In the genomic region with DNA sequence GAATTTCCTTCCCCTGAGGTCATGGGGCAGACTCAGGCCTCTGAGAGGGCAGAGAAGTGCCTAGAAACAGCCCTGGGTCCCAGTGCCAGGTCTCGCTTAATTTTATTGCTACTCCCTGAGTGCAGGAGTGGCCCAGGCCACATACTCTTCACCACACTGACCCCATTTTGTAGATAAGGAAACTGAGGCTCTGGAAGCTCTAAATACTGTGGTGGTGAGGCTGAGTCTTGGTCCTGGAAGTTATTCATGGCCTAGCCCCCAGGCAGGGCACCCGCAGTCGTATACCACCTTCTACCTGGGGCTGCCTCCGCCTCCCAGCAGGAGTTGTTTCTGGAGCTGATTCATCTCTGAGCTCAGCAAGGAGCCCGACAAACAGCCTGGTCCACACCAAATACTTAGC, we compare ENCODE assay signal across 36 cellular contexts. TPM values are rescaled to one million over a fixed set of nuclear protein-coding genes. Genes with fewer than 3 reads are reported as not detected.
"Had no signal": no experiment of that assay in that cellular context is flagged by ENCODE, and none has a peak within 500 bp of the region (broad histone marks: within the 10 kb centered on the region; RNA-seq: fewer than 3 reads in every experiment).

No MANE protein-coding gene starts in this region.

- H3K4me3 ChIP-seq: body of pancreas, colonic mucosa, esophagus squamous epithelium, gastroesophageal sphincter, heart right ventricle had no signal

- H3K27me3 ChIP-seq: body of pancreas, colonic mucosa had no signal

- H3K9me3 ChIP-seq: body of pancreas, colonic mucosa, esophagus squamous epithelium, gastroesophageal sphincter, heart right ventricle had no signal

- H3K36me3 ChIP-seq: colonic mucosa, esophagus squamous epithelium, gastroesophageal sphincter, heart right ventricle had no signal

- H3K27ac ChIP-seq: body of pancreas, colonic mucosa, epithelial cell of prostate, esophagus squamous epithelium, gastroesophageal sphincter, heart right ventricle had no signal

- DNase-seq: activated CD4-positive, alpha-beta memory T cell treated with anti-CD3 and anti-CD28 coated beads for 36 hours; activated CD4-positive, alpha-beta T cell treated with anti-CD3 and anti-CD28 coated beads for 36 hours; activated CD4-positive, alpha-beta T cell treated with anti-CD3 and anti-CD28 coated beads, Interleukin-2, amount 10 ng/mL, durations not matched to agents 24 days and 14 days; activated CD4-positive, CD25-positive, alpha-beta regulatory T cell; activated CD4-positive, CD25-positive, alpha-beta regulatory T cell treated with anti-CD3 and anti-CD28 coated beads, Interleukin-2, amount 50 U/mL, for 72 hours; activated CD8-positive, alpha-beta memory T cell treated with anti-CD3 and anti-CD28 coated beads, Interleukin-2, amount 10 ng/mL, durations not matched to agents 7 days and 5 days; activated CD8-positive, alpha-beta memory T cell treated with anti-CD3 and anti-CD28 coated beads, Interleukin-2, amount 50 U/mL, for 4 hours; activated CD8-positive, alpha-beta T cell treated with anti-CD3 and anti-CD28 coated beads, Interleukin-2, amount 10 ng/mL, durations not matched to agents 7 days and 5 days; activated gamma-delta T cell; activated naive CD4-positive, alpha-beta T cell; activated naive CD4-positive, alpha-beta T cell treated with anti-CD3 and anti-CD28 coated beads, Interleukin-2, amount 10 ng/mL, durations not matched to agents 7 days and 5 days; activated naive CD8-positive, alpha-beta T cell treated with anti-CD3 and anti-CD28 coated beads, Interleukin-2, amount 10 ng/mL, durations not matched to agents 7 days and 5 days; activated T-cell treated with anti-CD3 and anti-CD28 coated beads for 4 hours; activated T-cell treated with anti-CD3 and anti-CD28 coated beads, Interleukin-2, amount 50 U/mL, for 24 hours; activated T-cell treated with anti-CD3 and anti-CD28 coated beads, Interleukin-2, amount 50 U/mL, for 72 hours; amniotic stem cell; aorta; central memory CD4-positive, alpha-beta T cell; cerebellar nuclear complex; effector CD8-positive, alpha-beta T cell; esophagus squamous epithelium; foreskin melanocyte; T-helper 2 cell had no signal

- H3K4me1 ChIP-seq: colonic mucosa, gastroesophageal sphincter had no signal

- ATAC-seq: activated CD4-positive, alpha-beta T cell treated with anti-CD3 and anti-CD28 coated beads for 36 hours; activated CD8-positive, alpha-beta memory T cell treated with anti-CD3 and anti-CD28 coated beads, Interleukin-2, amount 10 ng/mL, durations not matched to agents 7 days and 5 days; activated CD8-positive, alpha-beta T cell treated with anti-CD3 and anti-CD28 coated beads, Interleukin-2, amount 10 ng/mL, durations not matched to agents 7 days and 5 days; activated naive CD4-positive, alpha-beta T cell treated with anti-CD3 and anti-CD28 coated beads, Interleukin-2, amount 50 U/mL, for 72 hours; activated T-cell treated with anti-CD3 and anti-CD28 coated beads, Interleukin-2, amount 50 U/mL, for 72 hours; gastroesophageal sphincter had no signal

RNA-seq across cellular contexts. Expression of gene ATP2B2, which starts 9.8 kb away (rescaled TPM):
- total RNA-seq: activated CD4-positive, alpha-beta T cell treated with anti-CD3 and anti-CD28 coated beads, Interleukin-2, amount 10 ng/mL, durations not matched to agents 24 days and 14 days; activated CD8-positive, alpha-beta memory T cell treated with anti-CD3 and anti-CD28 coated beads for 36 hours; activated CD8-positive, alpha-beta memory T cell treated with anti-CD3 and anti-CD28 coated beads, Interleukin-2, amount 10 ng/mL, durations not matched to agents 7 days and 5 days; activated CD8-positive, alpha-beta T cell treated with anti-CD3 and anti-CD28 coated beads, Interleukin-2, amount 10 ng/mL, durations not matched to agents 7 days and 5 days; activated naive CD4-positive, alpha-beta T cell treated with anti-CD3 and anti-CD28 coated beads, Interleukin-2, amount 50 U/mL, for 72 hours; activated naive CD8-positive, alpha-beta T cell treated with anti-CD3 and anti-CD28 coated beads, Interleukin-2, amount 10 ng/mL, durations not matched to agents 7 days and 5 days; activated T-cell treated with anti-CD3 and anti-CD28 coated beads, Interleukin-2, amount 50 U/mL, for 72 hours; dermis microvascular lymphatic vessel endothelial cell; endothelial cell of umbilical vein; fibroblast of lung; fibroblast of villous mesenchyme; glomerular endothelial cell; T-helper 1 cell treated with Interleukin-12 subunit alpha and Interleukin-12 subunit beta and Interleukin-4 antibody, amounts not matched to agents 30 ng/mL and 1 ng/mL, for 36 hours had no signal
- polyA plus RNA-seq: aorta, endothelial cell of umbilical vein, fibroblast of lung had no signal
